In genomic region chr7:24965831-24966708, GRCh38 we compare ENCODE assay signal across 8 cellular contexts. TPM values are rescaled to one million over a fixed set of nuclear protein-coding genes. Genes with fewer than 3 reads are reported as not detected.
DNase-seq lines count a peak whose midpoint lies in the region; ATAC-seq and TF ChIP-seq lines count a peak whose summit lies in the region.

No MANE protein-coding gene starts in this region.

- H3K27ac ChIP-seq in body of pancreas = peak overlapping the region in 3 of 4 donors; percentile 17 to 52 (median 47)
- no peak overlapping the region for H3K27ac ChIP-seq in adrenal gland

- DNase-seq in CD1c-positive myeloid dendritic cell (ENCODE audit: extremely low spot score) (peak; percentile 60), NCI-H69 (lab: John Stamatoyannopoulos, UW) (peak; percentile 35), body of pancreas (peak in 2 of 4 donors; percentile 17 to 18), HEK293T (ENCODE audit: extremely low spot score) (no peak), adrenal gland (no peak)
- peak; percentile 72 for DNase-seq in natural killer cell treated with Interleukin-12 subunit alpha and Interleukin-12 subunit beta and Interleukin-15 and Interleukin-18, amount 100 ng/mL, for 72 hours (ENCODE audit: low spot score)

- TF ChIP-seq POLR2A in body of pancreas (IDR thresholded peaks at IDR 0.05) (no peak), adrenal gland (IDR thresholded peaks at IDR 0.05) (no peak)

- TF ChIP-seq CTCF in body of pancreas (IDR thresholded peaks at IDR 0.05) (no peak), adrenal gland (IDR thresholded peaks at IDR 0.05) (no peak)

- H3K27me3 ChIP-seq in body of pancreas (no peaks in the 10 kb centered on the region), adrenal gland (no peaks in the 10 kb centered on the region)

- H3K36me3 ChIP-seq in body of pancreas (replicated peaks in 1 of 2; ENCODE audit: insufficient read depth in 1 of 2, low read depth in 2 of 2) (no peaks in the 10 kb centered on the region), adrenal gland (replicated peaks in 1 of 2) (no peaks in the 10 kb centered on the region)

- H3K9me3 Mint-ChIP-seq in natural killer cell treated with Interleukin-12 subunit alpha and Interleukin-12 subunit beta and Interleukin-15 and Interleukin-18, amount 100 ng/mL, for 72 hours = no peaks in the 10 kb centered on the region

- CTCF ChIA-PET in HEK293T (lab: Yijun Ruan, JAX) = no interaction called here

- H3K4me3 ChIP-seq in body of pancreas (no peak overlapping the region), adrenal gland (no peak overlapping the region)

- no peaks in the 10 kb centered on the region for H3K27me3 Mint-ChIP-seq in natural killer cell treated with Interleukin-12 subunit alpha and Interleukin-12 subunit beta and Interleukin-15 and Interleukin-18, amount 100 ng/mL, for 72 hours

- no peaks in the 10 kb centered on the region for H3K36me3 Mint-ChIP-seq in natural killer cell treated with Interleukin-12 subunit alpha and Interleukin-12 subunit beta and Interleukin-15 and Interleukin-18, amount 100 ng/mL, for 72 hours

- intact Hi-C loops in body of pancreas (cut with DNase I) = no loop called here
- intact Hi-C loops in adrenal gland (cut with DNase I) = no loop called here

- H3K9me3 ChIP-seq in body of pancreas = no peaks in the 10 kb centered on the region
- H3K9me3 ChIP-seq in adrenal gland (replicated peaks in 1 of 3) = no peaks in the 10 kb centered on the region

- ATAC-seq in GM18873 (IDR thresholded peaks at IDR 0.05; ENCODE audit: low FRiP score, unreplicated experiment) = peak; percentile 91
- ATAC-seq in HG03025 (IDR thresholded peaks at IDR 0.05; ENCODE audit: low FRiP score, unreplicated experiment) = peak; percentile 77
- ATAC-seq in body of pancreas = peak; percentile 67
- ATAC-seq in natural killer cell treated with Interleukin-12 subunit alpha and Interleukin-12 subunit beta and Interleukin-15 and Interleukin-18, amount 100 ng/mL, for 72 hours = peak; percentile 89 to 90

- peaks cover 55 to 72% of the 10 kb centered on the region in 2 donors for H3K4me1 Mint-ChIP-seq in natural killer cell treated with Interleukin-12 subunit alpha and Interleukin-12 subunit beta and Interleukin-15 and Interleukin-18, amount 100 ng/mL, for 72 hours (ENCODE audit: low read depth in 2 of 2)

- 57 to 60% methylated on average over 8 of the region's 8 CpGs for WGBS in body of pancreas, 2 donors
- 62 to 74% (median 68%) methylated on average over 8 of the region's 8 CpGs for whole genome bisulfite sequencing in adrenal gland, 4 donors

- H3K4me1 ChIP-seq in body of pancreas (peaks cover 13% of the 10 kb centered on the region), adrenal gland (replicated peaks in 1 of 2) (no peaks in the 10 kb centered on the region)

- peak overlapping the region; percentile 69 to 81 for H3K27ac Mint-ChIP-seq in natural killer cell treated with Interleukin-12 subunit alpha and Interleukin-12 subunit beta and Interleukin-15 and Interleukin-18, amount 100 ng/mL, for 72 hours

- POLR2A ChIA-PET in HEK293T (lab: Yijun Ruan, JAX) = no interaction called here

- H3K4me3 Mint-ChIP-seq in natural killer cell treated with Interleukin-12 subunit alpha and Interleukin-12 subunit beta and Interleukin-15 and Interleukin-18, amount 100 ng/mL, for 72 hours = peak overlapping the region; percentile 71

TF ChIP-seq in HEK293T, 16 proteins besides CTCF, POLR2A, EP300 and RAD21:
- no peak for TF ChIP-seq FOXA1 (IDR thresholded peaks at IDR 0.05)

RNA-seq across cellular contexts. Expression of gene OSBPL3, which starts 13.9 kb away (rescaled TPM):
- total RNA-seq in body of pancreas = 1 to 10 TPM; 3.1 to 8.2 TPM
- total RNA-seq in natural killer cell treated with Interleukin-12 subunit alpha and Interleukin-12 subunit beta and Interleukin-15 and Interleukin-18, amount 100 ng/mL, for 72 hours = 10 to 100 TPM; 34.7 to 70.4 TPM
- total RNA-seq in adrenal gland = 1 to 10 TPM; 1.1 to 8.4 (median 3.6) TPM
- 1 to 10 TPM; 1.7 to 3.5 (median 1.8) TPM for polyA plus RNA-seq in adrenal gland

Comparison
In these comparisons a context has a peak if more than half of its experiments do, and no peak if none do; other contexts are left out.
1. DNase-seq: peak in CD1c-positive myeloid dendritic cell (single experiment), NCI-H69 (single experiment) and natural killer cell treated with Interleukin-12 subunit alpha and Interleukin-12 subunit beta and Interleukin-15 and Interleukin-18, amount 100 ng/mL, for 72 hours (single experiment); none in HEK293T (single experiment) and adrenal gland (0 of 7).
2. H3K27ac ChIP-seq: peak in body of pancreas (3 of 4); none in adrenal gland (0 of 5).
3. Peak in every context shown above with its lines, with median percentiles within 50 percentile points of each other: ATAC-seq.